12 cellular contexts compared by ENCODE assay signal in the genomic region with DNA sequence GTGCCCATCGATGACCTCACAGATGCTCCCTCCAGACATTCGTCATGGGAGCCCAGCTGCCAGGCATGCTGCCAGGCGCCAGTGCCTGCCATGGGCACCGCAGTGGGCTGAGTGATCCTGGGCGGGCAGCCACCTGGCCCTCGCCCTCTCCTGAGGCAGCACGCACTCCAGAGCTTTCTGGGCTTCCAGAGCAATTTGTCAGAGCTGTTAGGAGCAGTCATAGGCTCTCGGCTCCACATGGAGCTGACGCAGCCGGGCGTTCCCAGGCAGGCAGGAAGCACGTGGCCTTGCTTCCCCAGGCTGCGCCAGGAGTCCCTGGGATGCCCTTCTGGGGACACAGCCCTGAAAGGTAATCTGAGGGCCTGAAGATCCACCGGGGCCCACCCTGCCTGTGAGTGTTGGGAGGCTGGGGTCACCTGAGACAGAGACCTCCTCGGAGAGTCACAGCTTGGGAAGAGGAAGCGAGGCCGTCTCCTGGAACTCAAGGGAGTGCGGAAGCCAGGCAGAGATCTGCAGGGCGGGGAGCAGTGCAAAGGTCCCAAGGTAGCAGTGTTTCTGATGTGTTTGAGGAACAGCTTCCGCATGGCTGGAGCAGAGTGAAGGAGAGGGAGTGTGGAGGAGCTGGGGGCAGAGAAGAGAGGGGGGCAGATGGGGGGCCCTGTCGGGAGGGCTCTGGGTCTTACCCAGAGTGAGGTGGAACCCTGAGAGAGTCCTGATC. TPM values are rescaled to one million over a fixed set of nuclear protein-coding genes. Genes with fewer than 3 reads are reported as not detected.
A peak's percentile ranks its signal among the peaks of the same experiment; 100 is the strongest.
DNase-seq lines count a peak whose midpoint lies in the region; ATAC-seq and TF ChIP-seq lines count a peak whose summit lies in the region.
"Had no signal": no experiment of that assay in that cellular context is flagged by ENCODE, and none has a peak within 500 bp of the region (broad histone marks: within the 10 kb centered on the region; RNA-seq: fewer than 3 reads in every experiment).

No MANE protein-coding gene starts in this region.

- peaks cover 0 to 7% (median 3%) of the 10 kb centered on the region in 4 donors for H3K4me1 ChIP-seq in esophagus muscularis mucosa

- ATAC-seq in HG03432 (IDR thresholded peaks at IDR 0.05; ENCODE audit: unreplicated experiment) = no peak
- ATAC-seq in activated CD8-positive, alpha-beta memory T cell treated with anti-CD3 and anti-CD28 coated beads, Interleukin-2, amount 10 ng/mL, durations not matched to agents 7 days and 5 days = no peak

- no peak for TF ChIP-seq EP300 in esophagus muscularis mucosa (IDR thresholded peaks at IDR 0.05)

- H3K4me1 Mint-ChIP-seq in MCF 10A (ENCODE audit: insufficient read depth, unreplicated experiment) = peaks cover 19% of the 10 kb centered on the region
- H3K4me1 Mint-ChIP-seq in activated CD8-positive, alpha-beta memory T cell treated with anti-CD3 and anti-CD28 coated beads, Interleukin-2, amount 10 ng/mL, durations not matched to agents 7 days and 5 days = no peaks in the 10 kb centered on the region
- H3K4me1 Mint-ChIP-seq: CD14-positive monocyte had no signal

- peaks cover 33% of the 10 kb centered on the region for H3K36me3 Mint-ChIP-seq in MCF 10A (ENCODE audit: insufficient read depth, unreplicated experiment)
- no peaks in the 10 kb centered on the region for H3K36me3 Mint-ChIP-seq in activated CD8-positive, alpha-beta memory T cell treated with anti-CD3 and anti-CD28 coated beads, Interleukin-2, amount 10 ng/mL, durations not matched to agents 7 days and 5 days

- H3K4me3 ChIP-seq in esophagus muscularis mucosa = no peak overlapping the region
- H3K4me3 ChIP-seq: smooth muscle cell had no signal

- no peak for TF ChIP-seq POLR2A in esophagus muscularis mucosa (IDR thresholded peaks at IDR 0.05; ENCODE audit: low read depth)

- no peaks in the 10 kb centered on the region for H3K9me3 ChIP-seq in esophagus muscularis mucosa

- peak; percentile 48 for DNase-seq in AG08395 (ENCODE audit: low spot score)
- peak in 2 of 3 experiments; percentile 89 to 95 for DNase-seq in NCI-H1417 (lab: John Stamatoyannopoulos, UW)
- peak; percentile 99 for DNase-seq in MCF 10A (ENCODE audit: unreplicated experiment)
- DNase-seq in kidney tubule cell (ENCODE audit: low spot score) = peak; percentile 49
- DNase-seq in esophagus muscularis mucosa (ENCODE audit: extremely low spot score) = no peak
- DNase-seq in activated T-cell treated with anti-CD3 and anti-CD28 coated beads, Interleukin-2, amount 50 U/mL, for 1 hour = no peak
- no peak for DNase-seq in activated CD8-positive, alpha-beta memory T cell treated with anti-CD3 and anti-CD28 coated beads, Interleukin-2, amount 10 ng/mL, durations not matched to agents 7 days and 5 days
- DNase-seq: Kasumi-1 had no signal

- H3K36me3 ChIP-seq in esophagus muscularis mucosa = peaks cover 0 to 15% (median 2%) of the 10 kb centered on the region in 4 donors

- H3K27me3 ChIP-seq in esophagus muscularis mucosa = no peaks in the 10 kb centered on the region

- no TSS peak for BruUV-seq in MCF 10A (replicated peaks; lab: Mats Ljungman, UMichigan)

- 78% methylated on average over 19 of the region's 21 CpGs for WGBS in esophagus muscularis mucosa

- H3K27ac ChIP-seq in esophagus muscularis mucosa (replicated peaks in 1 of 4) = no peak overlapping the region
- H3K27ac ChIP-seq: VCaP had no signal

- no peaks in the 10 kb centered on the region for H3K9me3 Mint-ChIP-seq in MCF 10A (ENCODE audit: unreplicated experiment)
- H3K9me3 Mint-ChIP-seq in activated CD8-positive, alpha-beta memory T cell treated with anti-CD3 and anti-CD28 coated beads, Interleukin-2, amount 10 ng/mL, durations not matched to agents 7 days and 5 days (ENCODE audit: low read depth) = no peaks in the 10 kb centered on the region

- no peaks in the 10 kb centered on the region for H3K27me3 Mint-ChIP-seq in MCF 10A (ENCODE audit: insufficient read depth, unreplicated experiment)
- no peaks in the 10 kb centered on the region for H3K27me3 Mint-ChIP-seq in activated CD8-positive, alpha-beta memory T cell treated with anti-CD3 and anti-CD28 coated beads, Interleukin-2, amount 10 ng/mL, durations not matched to agents 7 days and 5 days

- intact Hi-C loops in MCF 10A (cut with micrococcal nuclease) = no loop called here
- intact Hi-C loops in esophagus muscularis mucosa (cut with DNase I) = no loop called here

- peak overlapping the region; percentile 97 for H3K27ac Mint-ChIP-seq in MCF 10A (ENCODE audit: low read depth, unreplicated experiment)
- no peak overlapping the region for H3K27ac Mint-ChIP-seq in activated CD8-positive, alpha-beta memory T cell treated with anti-CD3 and anti-CD28 coated beads, Interleukin-2, amount 10 ng/mL, durations not matched to agents 7 days and 5 days

- TF ChIP-seq CTCF in MCF 10A (IDR thresholded peaks at IDR 0.05; ENCODE audit: unreplicated experiment) (no peak), esophagus muscularis mucosa (IDR thresholded peaks at IDR 0.05) (no peak)

- POLR2A ChIA-PET in MCF 10A (lab: Yijun Ruan, JAX) = interaction anchor here (0.6 to 1.1 kb wide), 3 partner anchors 36 to 192 kb away, joined by 3 read pairs; no protein-coding TSS in a partner anchor

- H3K4me3 Mint-ChIP-seq in MCF 10A (ENCODE audit: unreplicated experiment) = peak overlapping the region; percentile 79
- no peak overlapping the region for H3K4me3 Mint-ChIP-seq in activated CD8-positive, alpha-beta memory T cell treated with anti-CD3 and anti-CD28 coated beads, Interleukin-2, amount 10 ng/mL, durations not matched to agents 7 days and 5 days
- H3K4me3 Mint-ChIP-seq: CD14-positive monocyte had no signal

- CTCF ChIA-PET in MCF 10A (lab: Yijun Ruan, JAX) = interaction anchor here (0.6 to 1.2 kb wide), 6 partner anchors 39 to 471 kb away, joined by 3 to 5 read pairs (median 3); no protein-coding TSS in a partner anchor
- CTCF ChIA-PET in activated CD8-positive, alpha-beta memory T cell treated with anti-CD3 and anti-CD28 coated beads, Interleukin-2, amount 10 ng/mL, durations not matched to agents 7 days and 5 days (lab: Charles Lee) = interaction anchor here (0.6 kb wide), 1 partner anchor 213 kb away, joined by 3 read pairs; no protein-coding TSS in a partner anchor

RNA-seq across cellular contexts. Expression of a gene that starts 50.5 kb away (rescaled TPM):
- total RNA-seq in MCF 10A (2022) (1.0 and 1.2 TPM in 2 replicates), esophagus muscularis mucosa (under 1 TPM in 2 of 4 donors, not detected in 2; 0.17 to 0.83 TPM)
- under 1 TPM in 1 of 2 experiments, not detected in 1; 0.47 TPM for total RNA-seq in activated CD8-positive, alpha-beta memory T cell treated with anti-CD3 and anti-CD28 coated beads, Interleukin-2, amount 10 ng/mL, durations not matched to agents 7 days and 5 days

Comparison
In these comparisons a context has a peak if more than half of its experiments do, and no peak if none do; other contexts are left out.
1. DNase-seq: peak in AG08395 (single experiment), NCI-H1417 (2 of 3), MCF 10A (single experiment) and kidney tubule cell (single experiment); none in esophagus muscularis mucosa (single experiment), activated T-cell treated with anti-CD3 and anti-CD28 coated beads, Interleukin-2, amount 50 U/mL, for 1 hour (single experiment) and activated CD8-positive, alpha-beta memory T cell treated with anti-CD3 and anti-CD28 coated beads, Interleukin-2, amount 10 ng/mL, durations not matched to agents 7 days and 5 days (single experiment).